Comparison of ENCODE assay signal across 7 cellular contexts in the genomic region with DNA sequence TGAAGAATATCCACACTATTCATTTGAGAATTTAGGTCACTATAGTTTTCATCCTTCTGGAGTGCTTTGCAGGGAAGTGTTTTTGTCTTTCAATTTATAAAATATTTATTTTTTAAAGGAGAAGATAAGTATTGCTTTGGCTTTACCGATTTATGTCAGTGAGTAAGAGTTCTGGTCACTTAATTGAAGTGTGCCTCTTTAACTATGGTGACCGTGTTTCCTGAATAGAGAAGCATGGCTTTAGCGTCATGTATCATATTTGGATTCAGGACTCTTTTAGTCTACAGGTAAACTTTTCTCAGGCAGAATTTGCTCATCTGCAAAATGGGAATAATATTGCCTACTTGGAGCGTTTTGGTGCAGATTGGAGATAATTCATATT. TPM values are rescaled to one million over a fixed set of nuclear protein-coding genes. Genes with fewer than 3 reads are reported as not detected.
DNase-seq lines count a peak whose midpoint lies in the region; ATAC-seq and TF ChIP-seq lines count a peak whose summit lies in the region.

No MANE protein-coding gene starts in this region.

- H3K9ac ChIP-seq in OCI-LY3 (ENCODE audit: low read length) (peak overlapping the region; percentile 92), rectal smooth muscle tissue (ENCODE audit: low read length) (peak overlapping the region; percentile 93)

- in situ Hi-C loops in GM13976 (cut with MboI; ENCODE audit: low sequenced_read_pairs, unreplicated experiment) = no loop called here

- no peak for DNase-seq in epithelial cell of proximal tubule (ENCODE audit: low read depth)
- no peak for DNase-seq in left colon
- no peak for DNase-seq in D341Med (ENCODE audit: low spot score)
- no peak for DNase-seq in GM13976 (ENCODE audit: low spot score)

- H3K4me1 ChIP-seq in OCI-LY3 (ENCODE audit: low read length) (peaks cover 5% of the 10 kb centered on the region), rectal smooth muscle tissue (ENCODE audit: control insufficient read depth, insufficient read depth, low read length) (peaks cover 11% of the 10 kb centered on the region)

- peak overlapping the region; percentile 68; the same call in 1 of the 2 replicates for H3K27ac ChIP-seq in OCI-LY3 (ENCODE audit: low read length)
- no peak overlapping the region for H3K27ac ChIP-seq in rectal smooth muscle tissue (ENCODE audit: low read depth, low read length)

- H3K4me3 ChIP-seq in OCI-LY3 (ENCODE audit: low read length) (peak overlapping the region; percentile 100), epithelial cell of proximal tubule (ENCODE audit: low read depth, low read length) (peak overlapping the region; percentile 78), rectal smooth muscle tissue (ENCODE audit: low read length) (peak overlapping the region; percentile 98)

- H3K79me2 ChIP-seq in OCI-LY3 (ENCODE audit: low read length) = peaks cover 34% of the 10 kb centered on the region

- TF ChIP-seq CTCF in OCI-LY3 (IDR thresholded peaks at IDR 0.05; ENCODE audit: low read depth, low read length) = no peak
- TF ChIP-seq CTCF in epithelial cell of proximal tubule (conservative IDR thresholded peaks at IDR 0.05; ENCODE audit: low read depth, low read length) = no peak
- no peak for TF ChIP-seq CTCF in GM13976 (IDR thresholded peaks at IDR 0.05; ENCODE audit: borderline replicate concordance, control extremely low read depth, extremely low read depth, insufficient read depth, missing control alignments)

- H2AFZ ChIP-seq in OCI-LY3 (ENCODE audit: low read depth, low read length) = no peak overlapping the region

- peak overlapping the region; percentile 93 for H3K4me2 ChIP-seq in OCI-LY3 (ENCODE audit: low read length)

- ATAC-seq in GM21515 (IDR thresholded peaks at IDR 0.05; ENCODE audit: unreplicated experiment) = peak; percentile 11
- no peak for ATAC-seq in left colon

- H3K9me3 ChIP-seq in OCI-LY3 (ENCODE audit: insufficient read depth, low read length) = no peaks in the 10 kb centered on the region

- intact Hi-C loops in left colon (cut with DNase I, micrococcal nuclease) = no loop called here

- H4K20me1 ChIP-seq in OCI-LY3 (ENCODE audit: insufficient read depth, low read length) = 0 out of 2 replicates have a peak, but pooled peaks cover 7% of the 10 kb centered on the region

- H3K36me3 ChIP-seq in OCI-LY3 (replicated peaks; ENCODE audit: low read depth, low read length) (peaks cover 14% of the 10 kb centered on the region), rectal smooth muscle tissue (ENCODE audit: control insufficient read depth, insufficient read depth, low read length) (peaks cover 2% of the 10 kb centered on the region)

- H3K27me3 ChIP-seq in OCI-LY3 (ENCODE audit: low read depth, low read length) (no peaks in the 10 kb centered on the region), rectal smooth muscle tissue (ENCODE audit: control insufficient read depth, insufficient read depth, low read length) (no peaks in the 10 kb centered on the region)

RNA-seq across cellular contexts. Expression of a gene that starts 0.9 kb away (rescaled TPM):
- total RNA-seq in epithelial cell of proximal tubule (18.2 and 20.5 TPM in 2 replicates), left colon (10 to 100 TPM; 18.6 to 22.9 TPM)
